Comparison of ENCODE assay signal across 9 cellular contexts in genomic region chr9:124852121-124852828, GRCh38. TPM values are rescaled to one million over a fixed set of nuclear protein-coding genes. Genes with fewer than 3 reads are reported as not detected.
DNase-seq lines count a peak whose midpoint lies in the region; ATAC-seq and TF ChIP-seq lines count a peak whose summit lies in the region.
"Had no signal": no experiment of that assay in that cellular context is flagged by ENCODE, and none has a peak within 500 bp of the region (broad histone marks: within the 10 kb centered on the region; RNA-seq: fewer than 3 reads in every experiment).

No MANE protein-coding gene starts in this region.

- no peaks in the 10 kb centered on the region for H3K9me3 Mint-ChIP-seq in activated CD4-positive, alpha-beta T cell treated with anti-CD3 and anti-CD28 coated beads, Interleukin-2, amount 10 ng/mL, durations not matched to agents 24 days and 14 days
- no peaks in the 10 kb centered on the region for H3K9me3 Mint-ChIP-seq in immature natural killer cell

- no peak for TF ChIP-seq CTCF in body of pancreas (IDR thresholded peaks at IDR 0.05)

- peak overlapping the region; percentile 72 for H3K4me3 Mint-ChIP-seq in activated CD4-positive, alpha-beta T cell treated with anti-CD3 and anti-CD28 coated beads, Interleukin-2, amount 10 ng/mL, durations not matched to agents 24 days and 14 days
- H3K4me3 Mint-ChIP-seq in immature natural killer cell = peak overlapping the region; percentile 69 to 81 (median 72)

- H3K4me3 ChIP-seq in subcutaneous abdominal adipose tissue (ENCODE audit: low read depth in 1 of 5, low read length in 5 of 5) = peak overlapping the region; percentile 48 to 63 (median 52)
- H3K4me3 ChIP-seq in body of pancreas = no peak overlapping the region
- H3K4me3 ChIP-seq: lung had no signal

- peaks cover 0 to 4% (median 0%) of the 10 kb centered on the region in 5 donors for H3K27me3 ChIP-seq in subcutaneous abdominal adipose tissue (ENCODE audit: control insufficient read depth in 5 of 5, insufficient read depth in 4 of 5, low read length in 5 of 5)
- H3K27me3 ChIP-seq in body of pancreas = no peaks in the 10 kb centered on the region

- peak overlapping the region in 4 of 5 donors; percentile 1 to 70 (median 39) for H3K9ac ChIP-seq in subcutaneous abdominal adipose tissue (ENCODE audit: low read length in 5 of 5)

- H3K27ac ChIP-seq in angular gyrus (ENCODE audit: low read depth, low read length) (peak overlapping the region; percentile 37), subcutaneous abdominal adipose tissue (ENCODE audit: low read depth, low read length) (no peak overlapping the region), body of pancreas (no peak overlapping the region)

- H3K9me3 ChIP-seq in subcutaneous abdominal adipose tissue (ENCODE audit: control insufficient read depth in 5 of 5, low read length in 5 of 5) (no peaks in the 10 kb centered on the region), body of pancreas (no peaks in the 10 kb centered on the region)

- peaks cover 7% of the 10 kb centered on the region for H3K36me3 Mint-ChIP-seq in activated CD4-positive, alpha-beta T cell treated with anti-CD3 and anti-CD28 coated beads, Interleukin-2, amount 10 ng/mL, durations not matched to agents 24 days and 14 days (ENCODE audit: low read depth)
- H3K36me3 Mint-ChIP-seq in immature natural killer cell = no peaks in the 10 kb centered on the region

- H3K4me1 ChIP-seq in subcutaneous abdominal adipose tissue (ENCODE audit: control insufficient read depth in 5 of 5, insufficient read depth in 5 of 5, low read length in 5 of 5) (peaks cover 5 to 32% (median 22%) of the 10 kb centered on the region in 5 donors), body of pancreas (peaks cover 14% of the 10 kb centered on the region)

- intact Hi-C loops in activated CD4-positive, alpha-beta T cell treated with anti-CD3 and anti-CD28 coated beads, Interleukin-2, amount 10 ng/mL, durations not matched to agents 24 days and 14 days (cut with micrococcal nuclease) = loop anchor here (5.0 kb wide), 2 partner anchors 140 to 520 kb away; no protein-coding TSS in a partner anchor
- intact Hi-C loops in body of pancreas (cut with DNase I) = loop anchor here (10.0 kb wide), 1 partner anchor 293 kb away; the partner anchor contains the start of gene SCAI

- DNase-seq in activated CD4-positive, alpha-beta T cell treated with anti-CD3 and anti-CD28 coated beads, Interleukin-2, amount 10 ng/mL, durations not matched to agents 24 days and 14 days = no peak
- DNase-seq in activated CD4-positive, alpha-beta T cell treated with anti-CD3 and anti-CD28 coated beads, Interleukin-2, amount 50 U/mL, for 1 hour = no peak
- no peak for DNase-seq in immature natural killer cell
- DNase-seq in body of pancreas = no peak
- DNase-seq in activated effector memory CD4-positive, alpha-beta T cell treated with Interleukin-2 at 50 U/mL for 16 hours = no peak

- peaks cover 14% of the 10 kb centered on the region for H3K27me3 Mint-ChIP-seq in activated CD4-positive, alpha-beta T cell treated with anti-CD3 and anti-CD28 coated beads, Interleukin-2, amount 10 ng/mL, durations not matched to agents 24 days and 14 days
- H3K27me3 Mint-ChIP-seq in immature natural killer cell (ENCODE audit: low read depth in 3 of 3) = peaks cover 4 to 11% (median 7%) of the 10 kb centered on the region in 3 donors

- ATAC-seq in HG02623 (IDR thresholded peaks at IDR 0.05; ENCODE audit: unreplicated experiment) = no peak
- no peak for ATAC-seq in body of pancreas

- 59 to 100% methylated on average over 1 to 13 of the region's 13 CpGs for WGBS in body of pancreas, 2 donors

- TF ChIP-seq POLR2A in body of pancreas (IDR thresholded peaks at IDR 0.05) = no peak

- no peak overlapping the region for H3K27ac Mint-ChIP-seq in activated CD4-positive, alpha-beta T cell treated with anti-CD3 and anti-CD28 coated beads, Interleukin-2, amount 10 ng/mL, durations not matched to agents 24 days and 14 days
- peak overlapping the region; percentile 69 to 90 (median 83) for H3K27ac Mint-ChIP-seq in immature natural killer cell

- peaks cover 5% of the 10 kb centered on the region for H3K4me1 Mint-ChIP-seq in activated CD4-positive, alpha-beta T cell treated with anti-CD3 and anti-CD28 coated beads, Interleukin-2, amount 10 ng/mL, durations not matched to agents 24 days and 14 days
- H3K4me1 Mint-ChIP-seq in immature natural killer cell = peaks cover 15 to 16% of the 10 kb centered on the region in 2 donors

- H3K36me3 ChIP-seq in subcutaneous abdominal adipose tissue (ENCODE audit: control insufficient read depth in 5 of 5, insufficient read depth in 5 of 5, low read length in 5 of 5) (peaks cover 0 to 15% (median 7%) of the 10 kb centered on the region in 5 donors), body of pancreas (replicated peaks in 1 of 2; ENCODE audit: insufficient read depth in 1 of 2, low read depth in 2 of 2) (peaks cover 0 to 5% of the 10 kb centered on the region in 2 donors)

RNA-seq across cellular contexts. Expression of gene WDR38, which starts 1.0 kb away (rescaled TPM):
- not detected in 2 replicates for total RNA-seq in activated CD4-positive, alpha-beta T cell treated with anti-CD3 and anti-CD28 coated beads, Interleukin-2, amount 10 ng/mL, durations not matched to agents 24 days and 14 days
- polyA plus RNA-seq in immature natural killer cell = not detected
- under 1 TPM in 1 of 2 donors, not detected in 1; 0.78 TPM for total RNA-seq in body of pancreas

RNA-seq across cellular contexts. Expression of gene RPL35, which starts 9.5 kb away (rescaled TPM):
- total RNA-seq in activated CD4-positive, alpha-beta T cell treated with anti-CD3 and anti-CD28 coated beads, Interleukin-2, amount 10 ng/mL, durations not matched to agents 24 days and 14 days = 1,878 and 1,905 TPM in 2 replicates
- polyA plus RNA-seq in immature natural killer cell = 1,000 to 10,000 TPM in 2 of 3 donors, 100 to 1,000 TPM in 1; 774 to 2,756 (median 1,213) TPM
- 1,000 to 10,000 TPM; 1,031 to 1,035 TPM for total RNA-seq in body of pancreas

RNA-seq across cellular contexts. Expression of gene ARPC5L, which starts 9.7 kb away (rescaled TPM):
- 99.8 and 103 TPM in 2 replicates for total RNA-seq in activated CD4-positive, alpha-beta T cell treated with anti-CD3 and anti-CD28 coated beads, Interleukin-2, amount 10 ng/mL, durations not matched to agents 24 days and 14 days
- polyA plus RNA-seq in immature natural killer cell = 100 to 1,000 TPM; 169 to 202 (median 172) TPM
- total RNA-seq in body of pancreas = 10 to 100 TPM; 14.5 to 21.8 TPM

Comparison
In these comparisons a context has a peak if more than half of its experiments do, and no peak if none do; other contexts are left out.
1. H3K4me3 ChIP-seq: peak in subcutaneous abdominal adipose tissue (5 of 5); none in body of pancreas (0 of 2).